ENCODE assay signal across 1 cellular context in the genomic region with DNA sequence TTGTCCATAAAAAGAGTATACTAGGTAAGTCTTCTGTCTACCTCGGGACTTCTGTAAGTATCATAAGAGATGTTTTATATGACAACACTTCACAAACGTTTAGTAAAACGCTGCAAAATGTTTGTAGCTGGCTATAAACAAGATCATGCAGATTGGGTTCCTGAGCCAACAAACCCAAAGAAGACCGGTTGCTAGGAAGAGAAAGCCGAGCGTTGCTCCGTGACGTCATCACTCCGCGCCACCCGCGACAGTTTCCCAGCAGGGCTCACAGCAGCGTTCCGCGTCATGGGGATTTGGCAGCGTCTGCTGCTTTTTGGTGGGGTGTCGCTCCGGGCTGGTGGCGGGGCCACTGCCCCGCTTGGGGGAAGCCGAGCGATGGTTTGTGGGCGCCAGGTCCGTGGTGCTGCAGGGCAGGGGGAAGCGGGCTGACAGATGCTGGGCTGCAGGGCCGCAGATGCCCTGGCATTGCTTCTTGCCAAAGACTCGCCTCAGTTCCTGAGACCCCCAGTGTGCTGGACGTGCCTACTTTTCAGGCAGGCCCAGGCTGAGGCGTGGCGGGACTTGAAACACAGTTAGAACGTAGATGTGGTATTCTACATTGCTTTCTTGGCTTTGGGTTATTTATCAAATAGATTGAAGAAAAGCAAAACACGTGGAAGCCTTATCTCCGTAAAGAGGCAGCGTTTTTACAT.
TF ChIP-seq lines count a peak whose summit lies in the region.

A gene with protein sequence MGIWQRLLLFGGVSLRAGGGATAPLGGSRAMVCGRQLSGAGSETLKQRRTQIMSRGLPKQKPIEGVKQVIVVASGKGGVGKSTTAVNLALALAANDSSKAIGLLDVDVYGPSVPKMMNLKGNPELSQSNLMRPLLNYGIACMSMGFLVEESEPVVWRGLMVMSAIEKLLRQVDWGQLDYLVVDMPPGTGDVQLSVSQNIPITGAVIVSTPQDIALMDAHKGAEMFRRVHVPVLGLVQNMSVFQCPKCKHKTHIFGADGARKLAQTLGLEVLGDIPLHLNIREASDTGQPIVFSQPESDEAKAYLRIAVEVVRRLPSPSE (plus strand): TSS at position 250 of the 692 bp plus-strand sequence. CDS start 36 bp downstream, at position 286.

TF ChIP-seq in HepG2, 621 proteins besides CTCF, POLR2A, EP300 and RAD21 (continued from another document and continues in another):
- TF ChIP-seq, protein P1, sequence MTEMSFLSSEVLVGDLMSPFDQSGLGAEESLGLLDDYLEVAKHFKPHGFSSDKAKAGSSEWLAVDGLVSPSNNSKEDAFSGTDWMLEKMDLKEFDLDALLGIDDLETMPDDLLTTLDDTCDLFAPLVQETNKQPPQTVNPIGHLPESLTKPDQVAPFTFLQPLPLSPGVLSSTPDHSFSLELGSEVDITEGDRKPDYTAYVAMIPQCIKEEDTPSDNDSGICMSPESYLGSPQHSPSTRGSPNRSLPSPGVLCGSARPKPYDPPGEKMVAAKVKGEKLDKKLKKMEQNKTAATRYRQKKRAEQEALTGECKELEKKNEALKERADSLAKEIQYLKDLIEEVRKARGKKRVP (CRISPR knock-in tag; IDR thresholded peaks at IDR 0.05), result peak in 1 of 2 experiments; percentile 32; a peak in 1 of 4 replicates
- TF ChIP-seq RXRB (CRISPR knock-in tag; IDR thresholded peaks at IDR 0.05; ENCODE audit: borderline replicate concordance) (peak; percentile 79; the same call in 1 of the 2 replicates), ZBTB21 (CRISPR knock-in tag; IDR thresholded peaks at IDR 0.05) (peak; percentile 91), ZNF816 (CRISPR knock-in tag; IDR thresholded peaks at IDR 0.05; ENCODE audit: borderline replicate concordance) (peak; percentile 44; the same call in 1 of the 2 replicates), SRSF1 (optimal IDR thresholded peaks at IDR 0.05; ENCODE audit: low read depth, low read length) (peak; percentile 98), SALL2 (CRISPR knock-in tag; IDR thresholded peaks at IDR 0.05) (peak; percentile 94), ZNF839 (CRISPR knock-in tag; IDR thresholded peaks at IDR 0.05; ENCODE audit: borderline replicate concordance) (no peak), ZBTB20 (CRISPR knock-in tag; IDR thresholded peaks at IDR 0.05; ENCODE audit: borderline replicate concordance, low read depth) (peak; percentile 68; the same call in 1 of the 2 replicates), ZKSCAN5 (CRISPR knock-in tag; IDR thresholded peaks at IDR 0.05) (no peak), MATR3 (CRISPR knock-in tag; IDR thresholded peaks at IDR 0.05) (no peak), TEAD3 (CRISPR knock-in tag; optimal IDR thresholded peaks at IDR 0.05; ENCODE audit: borderline replicate concordance) (peak; percentile 93), FOXK2 (IDR thresholded peaks at IDR 0.05) (peak; percentile 49; the same call in 1 of the 2 replicates), THYN1 (CRISPR knock-in tag; IDR thresholded peaks at IDR 0.05; ENCODE audit: borderline replicate concordance, low read depth) (0 out of 2 replicates have a peak, but pooled peaks have one; percentile 74)
- TF ChIP-seq, protein P2, sequence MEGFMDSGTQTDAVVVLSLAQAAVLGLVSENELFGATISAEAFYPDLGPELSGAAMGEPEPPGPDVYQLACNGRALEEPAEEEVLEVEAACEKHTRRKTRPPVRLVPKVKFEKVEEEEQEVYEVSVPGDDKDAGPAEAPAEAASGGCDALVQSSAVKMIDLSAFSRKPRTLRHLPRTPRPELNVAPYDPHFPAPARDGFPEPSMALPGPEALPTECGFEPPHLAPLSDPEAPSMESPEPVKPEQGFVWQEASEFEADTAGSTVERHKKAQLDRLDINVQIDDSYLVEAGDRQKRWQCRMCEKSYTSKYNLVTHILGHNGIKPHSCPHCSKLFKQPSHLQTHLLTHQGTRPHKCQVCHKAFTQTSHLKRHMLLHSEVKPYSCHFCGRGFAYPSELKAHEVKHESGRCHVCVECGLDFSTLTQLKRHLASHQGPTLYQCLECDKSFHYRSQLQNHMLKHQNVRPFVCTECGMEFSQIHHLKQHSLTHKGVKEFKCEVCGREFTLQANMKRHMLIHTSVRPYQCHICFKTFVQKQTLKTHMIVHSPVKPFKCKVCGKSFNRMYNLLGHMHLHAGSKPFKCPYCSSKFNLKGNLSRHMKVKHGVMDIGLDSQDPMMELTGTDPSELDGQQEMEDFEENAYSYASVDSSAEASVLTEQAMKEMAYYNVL (CRISPR knock-in tag; IDR thresholded peaks at IDR 0.05; ENCODE audit: borderline replicate concordance), result peak; percentile 87; the same call in 1 of the 2 replicates
- TF ChIP-seq, protein P3, sequence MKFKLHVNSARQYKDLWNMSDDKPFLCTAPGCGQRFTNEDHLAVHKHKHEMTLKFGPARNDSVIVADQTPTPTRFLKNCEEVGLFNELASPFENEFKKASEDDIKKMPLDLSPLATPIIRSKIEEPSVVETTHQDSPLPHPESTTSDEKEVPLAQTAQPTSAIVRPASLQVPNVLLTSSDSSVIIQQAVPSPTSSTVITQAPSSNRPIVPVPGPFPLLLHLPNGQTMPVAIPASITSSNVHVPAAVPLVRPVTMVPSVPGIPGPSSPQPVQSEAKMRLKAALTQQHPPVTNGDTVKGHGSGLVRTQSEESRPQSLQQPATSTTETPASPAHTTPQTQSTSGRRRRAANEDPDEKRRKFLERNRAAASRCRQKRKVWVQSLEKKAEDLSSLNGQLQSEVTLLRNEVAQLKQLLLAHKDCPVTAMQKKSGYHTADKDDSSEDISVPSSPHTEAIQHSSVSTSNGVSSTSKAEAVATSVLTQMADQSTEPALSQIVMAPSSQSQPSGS (CRISPR knock-in tag; IDR thresholded peaks at IDR 0.05), result peak; percentile 98
- TF ChIP-seq, protein P4, sequence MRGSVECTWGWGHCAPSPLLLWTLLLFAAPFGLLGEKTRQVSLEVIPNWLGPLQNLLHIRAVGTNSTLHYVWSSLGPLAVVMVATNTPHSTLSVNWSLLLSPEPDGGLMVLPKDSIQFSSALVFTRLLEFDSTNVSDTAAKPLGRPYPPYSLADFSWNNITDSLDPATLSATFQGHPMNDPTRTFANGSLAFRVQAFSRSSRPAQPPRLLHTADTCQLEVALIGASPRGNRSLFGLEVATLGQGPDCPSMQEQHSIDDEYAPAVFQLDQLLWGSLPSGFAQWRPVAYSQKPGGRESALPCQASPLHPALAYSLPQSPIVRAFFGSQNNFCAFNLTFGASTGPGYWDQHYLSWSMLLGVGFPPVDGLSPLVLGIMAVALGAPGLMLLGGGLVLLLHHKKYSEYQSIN (CRISPR knock-in tag; IDR thresholded peaks at IDR 0.05; ENCODE audit: borderline replicate concordance), result no peak
- TF ChIP-seq, protein P5, sequence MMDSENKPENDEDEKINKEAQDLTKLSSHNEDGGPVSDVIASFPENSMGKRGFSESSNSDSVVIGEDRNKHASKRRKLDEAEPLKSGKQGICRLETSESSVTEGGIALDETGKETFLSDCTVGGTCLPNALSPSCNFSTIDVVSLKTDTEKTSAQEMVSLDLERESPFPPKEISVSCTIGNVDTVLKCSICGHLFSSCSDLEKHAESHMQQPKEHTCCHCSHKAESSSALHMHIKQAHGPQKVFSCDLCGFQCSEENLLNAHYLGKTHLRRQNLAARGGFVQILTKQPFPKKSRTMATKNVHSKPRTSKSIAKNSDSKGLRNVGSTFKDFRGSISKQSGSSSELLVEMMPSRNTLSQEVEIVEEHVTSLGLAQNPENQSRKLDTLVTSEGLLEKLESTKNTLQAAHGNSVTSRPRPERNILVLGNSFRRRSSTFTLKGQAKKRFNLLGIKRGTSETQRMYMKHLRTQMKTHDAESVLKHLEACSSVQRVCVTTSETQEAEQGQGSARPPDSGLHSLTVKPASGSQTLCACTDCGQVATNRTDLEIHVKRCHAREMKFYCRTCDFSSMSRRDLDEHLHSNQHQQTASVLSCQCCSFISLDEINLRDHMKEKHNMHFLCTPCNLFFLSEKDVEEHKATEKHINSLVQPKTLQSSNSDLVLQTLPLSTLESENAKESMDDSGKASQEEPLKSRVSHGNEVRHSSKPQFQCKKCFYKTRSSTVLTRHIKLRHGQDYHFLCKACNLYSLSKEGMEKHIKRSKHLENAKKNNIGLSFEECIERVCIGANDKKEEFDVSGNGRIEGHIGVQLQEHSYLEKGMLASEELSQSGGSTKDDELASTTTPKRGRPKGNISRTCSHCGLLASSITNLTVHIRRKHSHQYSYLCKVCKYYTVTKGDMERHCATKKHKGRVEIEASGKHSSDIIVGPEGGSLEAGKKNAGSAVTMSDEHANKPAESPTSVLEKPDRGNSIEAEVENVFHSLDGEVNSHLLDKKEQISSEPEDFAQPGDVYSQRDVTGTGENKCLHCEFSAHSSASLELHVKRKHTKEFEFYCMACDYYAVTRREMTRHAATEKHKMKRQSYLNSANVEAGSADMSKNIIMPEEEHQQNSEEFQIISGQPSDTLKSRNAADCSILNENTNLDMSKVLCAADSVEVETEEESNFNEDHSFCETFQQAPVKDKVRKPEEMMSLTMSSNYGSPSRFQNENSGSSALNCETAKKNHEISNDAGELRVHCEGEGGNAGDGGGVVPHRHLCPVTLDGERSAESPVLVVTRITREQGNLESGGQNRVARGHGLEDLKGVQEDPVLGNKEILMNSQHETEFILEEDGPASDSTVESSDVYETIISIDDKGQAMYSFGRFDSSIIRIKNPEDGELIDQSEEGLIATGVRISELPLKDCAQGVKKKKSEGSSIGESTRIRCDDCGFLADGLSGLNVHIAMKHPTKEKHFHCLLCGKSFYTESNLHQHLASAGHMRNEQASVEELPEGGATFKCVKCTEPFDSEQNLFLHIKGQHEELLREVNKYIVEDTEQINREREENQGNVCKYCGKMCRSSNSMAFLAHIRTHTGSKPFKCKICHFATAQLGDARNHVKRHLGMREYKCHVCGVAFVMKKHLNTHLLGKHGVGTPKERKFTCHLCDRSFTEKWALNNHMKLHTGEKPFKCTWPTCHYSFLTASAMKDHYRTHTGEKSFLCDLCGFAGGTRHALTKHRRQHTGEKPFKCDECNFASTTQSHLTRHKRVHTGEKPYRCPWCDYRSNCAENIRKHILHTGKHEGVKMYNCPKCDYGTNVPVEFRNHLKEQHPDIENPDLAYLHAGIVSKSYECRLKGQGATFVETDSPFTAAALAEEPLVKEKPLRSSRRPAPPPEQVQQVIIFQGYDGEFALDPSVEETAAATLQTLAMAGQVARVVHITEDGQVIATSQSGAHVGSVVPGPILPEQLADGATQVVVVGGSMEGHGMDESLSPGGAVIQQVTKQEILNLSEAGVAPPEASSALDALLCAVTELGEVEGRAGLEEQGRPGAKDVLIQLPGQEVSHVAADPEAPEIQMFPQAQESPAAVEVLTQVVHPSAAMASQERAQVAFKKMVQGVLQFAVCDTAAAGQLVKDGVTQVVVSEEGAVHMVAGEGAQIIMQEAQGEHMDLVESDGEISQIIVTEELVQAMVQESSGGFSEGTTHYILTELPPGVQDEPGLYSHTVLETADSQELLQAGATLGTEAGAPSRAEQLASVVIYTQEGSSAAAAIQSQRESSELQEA (CRISPR knock-in tag; IDR thresholded peaks at IDR 0.05; ENCODE audit: not compliant biosample characterization), result peak; percentile 93
- TF ChIP-seq, protein P6, sequence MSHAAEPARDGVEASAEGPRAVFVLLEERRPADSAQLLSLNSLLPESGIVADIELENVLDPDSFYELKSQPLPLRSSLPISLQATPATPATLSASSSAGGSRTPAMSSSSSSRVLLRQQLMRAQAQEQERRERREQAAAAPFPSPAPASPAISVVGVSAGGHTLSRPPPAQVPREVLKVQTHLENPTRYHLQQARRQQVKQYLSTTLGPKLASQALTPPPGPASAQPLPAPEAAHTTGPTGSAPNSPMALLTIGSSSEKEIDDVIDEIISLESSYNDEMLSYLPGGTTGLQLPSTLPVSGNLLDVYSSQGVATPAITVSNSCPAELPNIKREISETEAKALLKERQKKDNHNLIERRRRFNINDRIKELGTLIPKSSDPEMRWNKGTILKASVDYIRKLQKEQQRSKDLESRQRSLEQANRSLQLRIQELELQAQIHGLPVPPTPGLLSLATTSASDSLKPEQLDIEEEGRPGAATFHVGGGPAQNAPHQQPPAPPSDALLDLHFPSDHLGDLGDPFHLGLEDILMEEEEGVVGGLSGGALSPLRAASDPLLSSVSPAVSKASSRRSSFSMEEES (CRISPR knock-in tag; IDR thresholded peaks at IDR 0.05), result peak; percentile 76; the same call in 1 of the 2 replicates
- TF ChIP-seq, protein P7, sequence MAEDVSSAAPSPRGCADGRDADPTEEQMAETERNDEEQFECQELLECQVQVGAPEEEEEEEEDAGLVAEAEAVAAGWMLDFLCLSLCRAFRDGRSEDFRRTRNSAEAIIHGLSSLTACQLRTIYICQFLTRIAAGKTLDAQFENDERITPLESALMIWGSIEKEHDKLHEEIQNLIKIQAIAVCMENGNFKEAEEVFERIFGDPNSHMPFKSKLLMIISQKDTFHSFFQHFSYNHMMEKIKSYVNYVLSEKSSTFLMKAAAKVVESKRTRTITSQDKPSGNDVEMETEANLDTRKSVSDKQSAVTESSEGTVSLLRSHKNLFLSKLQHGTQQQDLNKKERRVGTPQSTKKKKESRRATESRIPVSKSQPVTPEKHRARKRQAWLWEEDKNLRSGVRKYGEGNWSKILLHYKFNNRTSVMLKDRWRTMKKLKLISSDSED (CRISPR knock-in tag; IDR thresholded peaks at IDR 0.05), result no peak
- TF ChIP-seq, protein P8, sequence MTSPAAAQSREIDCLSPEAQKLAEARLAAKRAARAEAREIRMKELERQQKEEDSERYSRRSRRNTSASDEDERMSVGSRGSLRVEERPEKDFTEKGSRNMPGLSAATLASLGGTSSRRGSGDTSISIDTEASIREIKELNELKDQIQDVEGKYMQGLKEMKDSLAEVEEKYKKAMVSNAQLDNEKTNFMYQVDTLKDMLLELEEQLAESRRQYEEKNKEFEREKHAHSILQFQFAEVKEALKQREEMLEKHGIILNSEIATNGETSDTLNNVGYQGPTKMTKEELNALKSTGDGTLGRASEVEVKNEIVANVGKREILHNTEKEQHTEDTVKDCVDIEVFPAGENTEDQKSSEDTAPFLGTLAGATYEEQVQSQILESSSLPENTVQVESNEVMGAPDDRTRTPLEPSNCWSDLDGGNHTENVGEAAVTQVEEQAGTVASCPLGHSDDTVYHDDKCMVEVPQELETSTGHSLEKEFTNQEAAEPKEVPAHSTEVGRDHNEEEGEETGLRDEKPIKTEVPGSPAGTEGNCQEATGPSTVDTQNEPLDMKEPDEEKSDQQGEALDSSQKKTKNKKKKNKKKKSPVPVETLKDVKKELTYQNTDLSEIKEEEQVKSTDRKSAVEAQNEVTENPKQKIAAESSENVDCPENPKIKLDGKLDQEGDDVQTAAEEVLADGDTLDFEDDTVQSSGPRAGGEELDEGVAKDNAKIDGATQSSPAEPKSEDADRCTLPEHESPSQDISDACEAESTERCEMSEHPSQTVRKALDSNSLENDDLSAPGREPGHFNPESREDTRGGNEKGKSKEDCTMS (CRISPR knock-in tag; conservative IDR thresholded peaks at IDR 0.05), result 0 out of 2 replicates have a peak, but pooled peaks have one; percentile 32
- TF ChIP-seq, protein P9, sequence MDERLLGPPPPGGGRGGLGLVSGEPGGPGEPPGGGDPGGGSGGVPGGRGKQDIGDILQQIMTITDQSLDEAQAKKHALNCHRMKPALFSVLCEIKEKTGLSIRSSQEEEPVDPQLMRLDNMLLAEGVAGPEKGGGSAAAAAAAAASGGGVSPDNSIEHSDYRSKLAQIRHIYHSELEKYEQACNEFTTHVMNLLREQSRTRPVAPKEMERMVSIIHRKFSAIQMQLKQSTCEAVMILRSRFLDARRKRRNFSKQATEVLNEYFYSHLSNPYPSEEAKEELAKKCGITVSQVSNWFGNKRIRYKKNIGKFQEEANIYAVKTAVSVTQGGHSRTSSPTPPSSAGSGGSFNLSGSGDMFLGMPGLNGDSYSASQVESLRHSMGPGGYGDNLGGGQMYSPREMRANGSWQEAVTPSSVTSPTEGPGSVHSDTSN (CRISPR knock-in tag; IDR thresholded peaks at IDR 0.05), result peak; percentile 61; the same call in 1 of the 2 replicates
